Comparison of ENCODE assay signal across 8 cellular contexts in the genomic region with DNA sequence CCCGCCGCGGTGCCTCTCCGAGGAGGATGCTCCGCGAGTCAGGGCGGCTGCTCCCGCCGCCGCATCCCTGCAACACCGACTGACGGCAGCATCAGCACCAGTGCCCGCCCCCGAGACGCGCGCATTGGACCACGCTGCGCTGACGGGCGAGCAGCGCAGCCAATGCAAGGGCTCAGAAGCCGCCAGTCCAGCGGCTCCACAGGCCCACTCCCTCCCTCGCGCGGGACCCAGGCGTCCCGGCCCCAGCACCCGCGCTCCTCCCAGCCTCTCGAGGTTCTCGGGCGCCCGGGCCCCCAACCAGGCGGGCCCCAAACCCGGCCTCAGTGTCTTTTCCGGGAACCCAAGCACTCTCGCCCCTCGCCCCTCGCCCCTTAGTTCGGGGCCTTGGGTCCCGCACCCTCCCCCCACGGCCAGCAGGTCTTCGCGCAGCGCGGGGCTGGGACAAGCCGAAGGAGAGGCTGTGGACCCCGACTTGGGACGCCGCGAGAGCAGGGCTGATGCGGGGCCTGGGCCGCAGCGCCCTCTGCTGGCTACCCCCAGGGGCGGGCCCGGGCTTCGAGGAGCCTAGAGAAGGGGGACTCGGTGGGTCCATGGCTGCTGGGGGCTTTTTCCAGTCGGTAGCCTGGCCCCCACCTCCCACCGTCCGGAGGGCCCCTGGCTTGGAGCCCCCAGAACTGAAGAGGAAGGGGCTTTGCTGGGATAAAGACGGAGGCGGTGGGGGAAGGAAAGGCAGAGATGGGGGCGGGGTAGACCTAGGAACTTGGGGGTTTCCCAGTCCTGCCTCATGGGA. TPM values are rescaled to one million over a fixed set of nuclear protein-coding genes. Genes with fewer than 3 reads are reported as not detected.
DNase-seq lines count a peak whose midpoint lies in the region; ATAC-seq and TF ChIP-seq lines count a peak whose summit lies in the region.

Gene NRXN2 (minus strand): TSS at position 81 of the 790 bp plus-strand sequence. CDS start 9,498 bp downstream, outside the sequence.

- intact Hi-C loops in sciatic nerve (cut with DNase I), result loop anchor here (10.0 kb wide), 1 partner anchor 159 kb away; no protein-coding TSS in a partner anchor

- H3K27me3 ChIP-seq in GM06990 (replicated peaks; ENCODE audit: control insufficient read depth, insufficient read depth, low read length), result no peaks in the 10 kb centered on the region; the same call in none of the 2 replicates

- peak; percentile 87 for DNase-seq in GM06990 (ENCODE audit: extremely low read depth, insufficient read length)
- peak; percentile 63 for DNase-seq in NCI-H1417 treated with DMSO at 0.1 percent for 48 hours (lab: John Stamatoyannopoulos, UW)
- peak; percentile 78 for DNase-seq in T-helper 9 cell
- peak; percentile 95 for DNase-seq in astrocyte of the hippocampus (ENCODE audit: low read depth, low spot score)
- DNase-seq in hypothalamus (lab: John Stamatoyannopoulos, UW), result peak in 50 of 51 donors; percentile 49 to 96 (median 88)
- DNase-seq in sciatic nerve (ENCODE audit: low spot score), result peak; percentile 88
- no peak for DNase-seq in OCI-M2 (lab: John Stamatoyannopoulos, UW; ENCODE audit: unreplicated experiment)

- peak; percentile 99 for TF ChIP-seq CTCF in GM06990 (IDR thresholded peaks at IDR 0.05; ENCODE audit: insufficient read depth, low read length, poor library complexity, severe bottlenecking)

- H3K4me3 ChIP-seq in GM06990 (replicated peaks; ENCODE audit: low read depth, low read length), result peak within 1 kb of the TSS; percentile 68

- H3K36me3 ChIP-seq in GM06990 (ENCODE audit: control insufficient read depth, insufficient read depth, low read length), result no peaks in the 10 kb centered on the region

- ATAC-seq in HG02623 (IDR thresholded peaks at IDR 0.05; ENCODE audit: unreplicated experiment) (peak; percentile 81), sciatic nerve (peak; percentile 97)

RNA-seq across cellular contexts. Expression of gene NRXN2, which starts in this region (rescaled TPM):
- 13.7 TPM for total RNA-seq in sciatic nerve
